ENCODE assay signal across 18 cellular contexts in genomic region chr10:16673443-16673842, GRCh38.
DNase-seq lines count a peak whose midpoint lies in the region; ATAC-seq and TF ChIP-seq lines count a peak whose summit lies in the region.
"Had no signal": no experiment of that assay in that cellular context is flagged by ENCODE, and none has a peak within 500 bp of the region (broad histone marks: within the 10 kb centered on the region; RNA-seq: fewer than 3 reads in every experiment).

No MANE protein-coding gene starts in this region.

- no peak for TF ChIP-seq CTCF in AG10803 (conservative IDR thresholded peaks at IDR 0.05; ENCODE audit: low read length)

- ATAC-seq in HG03378 (IDR thresholded peaks at IDR 0.05; ENCODE audit: unreplicated experiment), result no peak
- ATAC-seq: activated T-cell treated with anti-CD3 and anti-CD28 coated beads, Interleukin-2, amount 50 U/mL, for 72 hours had no signal

- peak; percentile 34 for DNase-seq in AG10803 (ENCODE audit: low read depth)
- peak; percentile 92 for DNase-seq in DMS53 treated with DMSO at 0.1 percent for 48 hours (lab: John Stamatoyannopoulos, UW; ENCODE audit: unreplicated experiment)
- peak; percentile 21 to 24 for DNase-seq in NCI-H187 (lab: John Stamatoyannopoulos, UW)
- DNase-seq in NCI-H510A (lab: John Stamatoyannopoulos, UW), result peak; percentile 55
- DNase-seq in SKM-1 (lab: John Stamatoyannopoulos, UW; ENCODE audit: unreplicated experiment), result no peak
- DNase-seq in stimulated activated CD4-positive, alpha-beta T cell treated with anti-CD3 and anti-CD28 coated beads, Interleukin-4, amount 100 ng/mL, for 4 hours, result no peak
- DNase-seq: activated CD4-positive, alpha-beta T cell treated with anti-CD3 and anti-CD28 coated beads for 48 hours; activated naive CD4-positive, alpha-beta T cell treated with anti-CD3 and anti-CD28 coated beads for 36 hours; activated T-cell treated with anti-CD3 and anti-CD28 coated beads, Interleukin-2, amount 50 U/mL, for 72 hours; amniotic stem cell; dermis blood vessel endothelial cell; DMS 273 treated with DMSO at 0.1 percent for 48 hours; glutamatergic neuron; NCI-H1694; T-helper 2 cell; upper lobe of left lung had no signal

- no peak overlapping the region for H3K4me3 ChIP-seq in AG10803 (ENCODE audit: low read length)
- H3K4me3 ChIP-seq: SK-N-MC, upper lobe of left lung had no signal

Comparison
In these comparisons a context has a peak if more than half of its experiments do, and no peak if none do; other contexts are left out.
1. DNase-seq: peak in AG10803 (single experiment), DMS53 treated with DMSO at 0.1 percent for 48 hours (single experiment), NCI-H187 (2 of 2) and NCI-H510A (single experiment); none in SKM-1 (single experiment) and stimulated activated CD4-positive, alpha-beta T cell treated with anti-CD3 and anti-CD28 coated beads, Interleukin-4, amount 100 ng/mL, for 4 hours (0 of 2).